Comparison of ENCODE assay signal across 11 cellular contexts in the genomic region with DNA sequence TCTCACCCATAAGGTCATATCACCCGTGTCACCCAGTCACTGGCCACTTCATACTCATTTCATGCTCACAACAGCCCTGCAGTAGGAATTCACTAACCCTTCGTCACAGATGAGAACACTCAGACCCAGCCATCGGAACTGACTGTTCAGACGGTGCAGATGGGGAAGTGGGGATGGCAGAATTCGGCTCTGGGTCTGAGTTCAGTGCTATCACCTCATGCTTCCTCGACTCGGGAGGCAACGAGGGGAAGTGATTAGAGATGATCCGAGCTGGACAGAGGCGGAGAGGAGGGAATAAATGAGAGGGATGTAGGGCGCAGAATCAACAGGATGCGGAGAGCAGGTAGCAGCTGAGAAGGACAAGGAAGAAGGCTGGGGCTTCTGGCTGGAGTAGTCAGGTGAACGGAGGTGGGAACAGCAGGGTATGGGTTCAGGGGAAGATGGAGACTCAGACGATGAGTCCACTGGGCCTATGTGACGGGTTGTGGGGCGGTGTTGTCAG. TPM values are rescaled to one million over a fixed set of nuclear protein-coding genes. Genes with fewer than 3 reads are reported as not detected.
A peak's percentile ranks its signal among the peaks of the same experiment; 100 is the strongest.
DNase-seq lines count a peak whose midpoint lies in the region; ATAC-seq and TF ChIP-seq lines count a peak whose summit lies in the region.
"Had no signal": no experiment of that assay in that cellular context is flagged by ENCODE, and none has a peak within 500 bp of the region (broad histone marks: within the 10 kb centered on the region; RNA-seq: fewer than 3 reads in every experiment).

No MANE protein-coding gene starts in this region.

- H3K9me3 Mint-ChIP-seq in WTC11: no peaks in the 10 kb centered on the region
- H3K9me3 Mint-ChIP-seq in nephron: peaks cover 3% of the 10 kb centered on the region

- 72% methylated on average over 16 of the region's 16 CpGs for WGBS in suprapubic skin

- intact Hi-C loops in posterior cingulate gyrus (cut with DNase I): no loop called here

- peaks cover 54% of the 10 kb centered on the region for H3K27me3 ChIP-seq in suprapubic skin

- no peaks in the 10 kb centered on the region for H3K36me3 ChIP-seq in suprapubic skin

- no peak for TF ChIP-seq CTCF in GM10266 (IDR thresholded peaks at IDR 0.05; ENCODE audit: control insufficient read depth, insufficient read depth, low read depth, missing control alignments)
- no peak for TF ChIP-seq CTCF in WTC11 (IDR thresholded peaks at IDR 0.05)
- no peak for TF ChIP-seq CTCF in nephron (IDR thresholded peaks at IDR 0.05; ENCODE audit: unreplicated experiment in 3 of 3)
- no peak for TF ChIP-seq CTCF in suprapubic skin (IDR thresholded peaks at IDR 0.05)

- H3K9me3 ChIP-seq in suprapubic skin: no peaks in the 10 kb centered on the region
- H3K9me3 ChIP-seq: stomach had no signal

- H3K4me1 ChIP-seq in suprapubic skin: peaks cover 18% of the 10 kb centered on the region

- H3K4me3 Mint-ChIP-seq in WTC11 (peak overlapping the region; percentile 16), nephron (peak overlapping the region; percentile 28 to 63 (median 35))

- POLR2A ChIA-PET in WTC11 (lab: Charles Lee): no interaction called here

- H3K27ac ChIP-seq in suprapubic skin: no peak overlapping the region
- H3K27ac ChIP-seq: stomach had no signal

- H3K4me3 ChIP-seq in suprapubic skin: no peak overlapping the region

- H3K27ac Mint-ChIP-seq in WTC11: no peak overlapping the region
- H3K27ac Mint-ChIP-seq in nephron: no peak overlapping the region

- no peaks in the 10 kb centered on the region for H3K36me3 Mint-ChIP-seq in WTC11
- no peaks in the 10 kb centered on the region for H3K36me3 Mint-ChIP-seq in nephron (ENCODE audit: low read depth)

- peak; percentile 52 for DNase-seq in GM10266 (ENCODE audit: extremely low spot score)
- DNase-seq in WTC11 (ENCODE audit: low spot score): no peak
- DNase-seq in suprapubic skin (ENCODE audit: low spot score in 2 of 2): no peak
- no peak for DNase-seq in posterior cingulate gyrus
- DNase-seq: NCI-H526 treated with DMSO at 0.1 percent for 48 hours, stomach had no signal

- no peak for TF ChIP-seq POLR2A in suprapubic skin (IDR thresholded peaks at IDR 0.05)

- ATAC-seq in HG02610 (IDR thresholded peaks at IDR 0.05; ENCODE audit: unreplicated experiment): peak; percentile 48
- no peak for ATAC-seq in WTC11
- no peak for ATAC-seq in HG03521 (IDR thresholded peaks at IDR 0.05; ENCODE audit: unreplicated experiment)

- peaks cover 8% of the 10 kb centered on the region for H3K4me1 Mint-ChIP-seq in WTC11
- H3K4me1 Mint-ChIP-seq in nephron: no peaks in the 10 kb centered on the region

- TF ChIP-seq EP300 in suprapubic skin (IDR thresholded peaks at IDR 0.05): no peak

- H3K27me3 Mint-ChIP-seq in WTC11 (ENCODE audit: low read depth) (peaks cover 52% of the 10 kb centered on the region), nephron (ENCODE audit: low read depth) (peaks cover 54% of the 10 kb centered on the region)

- CTCF ChIA-PET in WTC11 (lab: Charles Lee): interaction anchor here (1.2 to 9.0 kb wide), 9 partner anchors 8 to 317 kb away, joined by 3 to 86 read pairs (median 15); no protein-coding TSS in a partner anchor

TF ChIP-seq in WTC11, 78 proteins besides CTCF, POLR2A, EP300 and RAD21 (continues in another document):
- TF ChIP-seq, protein P1, sequence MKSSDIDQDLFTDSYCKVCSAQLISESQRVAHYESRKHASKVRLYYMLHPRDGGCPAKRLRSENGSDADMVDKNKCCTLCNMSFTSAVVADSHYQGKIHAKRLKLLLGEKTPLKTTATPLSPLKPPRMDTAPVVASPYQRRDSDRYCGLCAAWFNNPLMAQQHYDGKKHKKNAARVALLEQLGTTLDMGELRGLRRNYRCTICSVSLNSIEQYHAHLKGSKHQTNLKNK (CRISPR knock-in tag; IDR thresholded peaks at IDR 0.05): no peak
- TF ChIP-seq FOXP1 (CRISPR knock-in tag; IDR thresholded peaks at IDR 0.05; ENCODE audit: borderline replicate concordance): no peak
- TF ChIP-seq TCF7 (CRISPR knock-in tag; IDR thresholded peaks at IDR 0.05; ENCODE audit: low read depth): no peak
- TF ChIP-seq, protein P2, sequence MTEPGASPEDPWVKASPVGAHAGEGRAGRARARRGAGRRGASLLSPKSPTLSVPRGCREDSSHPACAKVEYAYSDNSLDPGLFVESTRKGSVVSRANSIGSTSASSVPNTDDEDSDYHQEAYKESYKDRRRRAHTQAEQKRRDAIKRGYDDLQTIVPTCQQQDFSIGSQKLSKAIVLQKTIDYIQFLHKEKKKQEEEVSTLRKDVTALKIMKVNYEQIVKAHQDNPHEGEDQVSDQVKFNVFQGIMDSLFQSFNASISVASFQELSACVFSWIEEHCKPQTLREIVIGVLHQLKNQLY (CRISPR knock-in tag; IDR thresholded peaks at IDR 0.05): no peak
- TF ChIP-seq, protein P3, sequence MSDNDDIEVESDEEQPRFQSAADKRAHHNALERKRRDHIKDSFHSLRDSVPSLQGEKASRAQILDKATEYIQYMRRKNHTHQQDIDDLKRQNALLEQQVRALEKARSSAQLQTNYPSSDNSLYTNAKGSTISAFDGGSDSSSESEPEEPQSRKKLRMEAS (CRISPR knock-in tag; IDR thresholded peaks at IDR 0.05): no peak
- TF ChIP-seq, protein P4, sequence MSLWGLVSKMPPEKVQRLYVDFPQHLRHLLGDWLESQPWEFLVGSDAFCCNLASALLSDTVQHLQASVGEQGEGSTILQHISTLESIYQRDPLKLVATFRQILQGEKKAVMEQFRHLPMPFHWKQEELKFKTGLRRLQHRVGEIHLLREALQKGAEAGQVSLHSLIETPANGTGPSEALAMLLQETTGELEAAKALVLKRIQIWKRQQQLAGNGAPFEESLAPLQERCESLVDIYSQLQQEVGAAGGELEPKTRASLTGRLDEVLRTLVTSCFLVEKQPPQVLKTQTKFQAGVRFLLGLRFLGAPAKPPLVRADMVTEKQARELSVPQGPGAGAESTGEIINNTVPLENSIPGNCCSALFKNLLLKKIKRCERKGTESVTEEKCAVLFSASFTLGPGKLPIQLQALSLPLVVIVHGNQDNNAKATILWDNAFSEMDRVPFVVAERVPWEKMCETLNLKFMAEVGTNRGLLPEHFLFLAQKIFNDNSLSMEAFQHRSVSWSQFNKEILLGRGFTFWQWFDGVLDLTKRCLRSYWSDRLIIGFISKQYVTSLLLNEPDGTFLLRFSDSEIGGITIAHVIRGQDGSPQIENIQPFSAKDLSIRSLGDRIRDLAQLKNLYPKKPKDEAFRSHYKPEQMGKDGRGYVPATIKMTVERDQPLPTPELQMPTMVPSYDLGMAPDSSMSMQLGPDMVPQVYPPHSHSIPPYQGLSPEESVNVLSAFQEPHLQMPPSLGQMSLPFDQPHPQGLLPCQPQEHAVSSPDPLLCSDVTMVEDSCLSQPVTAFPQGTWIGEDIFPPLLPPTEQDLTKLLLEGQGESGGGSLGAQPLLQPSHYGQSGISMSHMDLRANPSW (CRISPR knock-in tag; conservative IDR thresholded peaks at IDR 0.05; ENCODE audit: low read depth): no peak
- TF ChIP-seq GRHL2 (CRISPR knock-in tag; IDR thresholded peaks at IDR 0.05; ENCODE audit: insufficient replicate concordance, severe bottlenecking): no peak
- TF ChIP-seq JAZF1 (CRISPR knock-in tag; IDR thresholded peaks at IDR 0.05): no peak
- TF ChIP-seq, protein P5, sequence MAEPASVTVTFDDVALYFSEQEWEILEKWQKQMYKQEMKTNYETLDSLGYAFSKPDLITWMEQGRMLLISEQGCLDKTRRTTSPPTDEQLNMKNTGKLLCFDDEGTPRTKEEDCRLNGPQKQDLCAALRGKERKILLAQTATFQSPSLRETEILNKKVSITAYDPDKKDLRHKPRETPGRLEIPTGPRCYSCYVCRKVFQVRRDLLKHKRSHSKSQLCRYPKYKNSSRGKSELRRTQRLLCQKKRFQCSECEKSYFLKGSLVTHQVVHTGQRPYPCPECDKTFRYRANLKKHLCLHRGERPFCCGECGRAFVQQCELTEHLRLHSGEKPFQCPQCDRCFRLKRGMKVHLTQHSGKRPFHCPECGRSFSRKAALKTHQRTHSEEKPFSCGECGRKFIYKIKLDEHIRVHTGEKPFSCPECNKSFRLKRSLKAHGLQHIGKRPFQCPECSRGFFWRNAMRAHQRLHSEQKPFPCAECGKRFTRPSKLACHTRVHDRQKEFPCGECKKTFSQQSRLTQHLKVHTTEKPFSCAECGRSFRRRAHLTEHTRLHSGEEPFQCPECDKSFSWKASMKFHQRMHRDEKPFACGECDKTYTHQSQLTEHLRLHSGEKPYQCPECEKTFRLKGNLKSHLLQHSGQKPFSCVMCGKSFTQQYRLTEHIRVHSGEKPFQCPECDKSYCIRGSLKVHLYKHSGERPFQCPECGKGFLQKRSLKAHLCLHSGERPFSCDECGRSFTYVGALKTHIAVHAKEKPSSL (CRISPR knock-in tag; conservative IDR thresholded peaks at IDR 0.05): no peak
- TF ChIP-seq, protein P6, sequence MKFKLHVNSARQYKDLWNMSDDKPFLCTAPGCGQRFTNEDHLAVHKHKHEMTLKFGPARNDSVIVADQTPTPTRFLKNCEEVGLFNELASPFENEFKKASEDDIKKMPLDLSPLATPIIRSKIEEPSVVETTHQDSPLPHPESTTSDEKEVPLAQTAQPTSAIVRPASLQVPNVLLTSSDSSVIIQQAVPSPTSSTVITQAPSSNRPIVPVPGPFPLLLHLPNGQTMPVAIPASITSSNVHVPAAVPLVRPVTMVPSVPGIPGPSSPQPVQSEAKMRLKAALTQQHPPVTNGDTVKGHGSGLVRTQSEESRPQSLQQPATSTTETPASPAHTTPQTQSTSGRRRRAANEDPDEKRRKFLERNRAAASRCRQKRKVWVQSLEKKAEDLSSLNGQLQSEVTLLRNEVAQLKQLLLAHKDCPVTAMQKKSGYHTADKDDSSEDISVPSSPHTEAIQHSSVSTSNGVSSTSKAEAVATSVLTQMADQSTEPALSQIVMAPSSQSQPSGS (CRISPR knock-in tag; IDR thresholded peaks at IDR 0.05; ENCODE audit: borderline replicate concordance, low read depth): no peak
- TF ChIP-seq, protein P7, sequence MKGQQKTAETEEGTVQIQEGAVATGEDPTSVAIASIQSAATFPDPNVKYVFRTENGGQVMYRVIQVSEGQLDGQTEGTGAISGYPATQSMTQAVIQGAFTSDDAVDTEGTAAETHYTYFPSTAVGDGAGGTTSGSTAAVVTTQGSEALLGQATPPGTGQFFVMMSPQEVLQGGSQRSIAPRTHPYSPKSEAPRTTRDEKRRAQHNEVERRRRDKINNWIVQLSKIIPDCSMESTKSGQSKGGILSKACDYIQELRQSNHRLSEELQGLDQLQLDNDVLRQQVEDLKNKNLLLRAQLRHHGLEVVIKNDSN (CRISPR knock-in tag; IDR thresholded peaks at IDR 0.05): no peak

RNA-seq across cellular contexts. Expression of gene B3GNT6, which starts 4.7 kb away (rescaled TPM):
- 0.07 to 0.14 TPM in 2 of 3 replicates, not detected in the other for total RNA-seq in WTC11 (2021)
- not detected for total RNA-seq in suprapubic skin
- total RNA-seq: LHCN-M2, mononuclear cell had no signal

RNA-seq across cellular contexts. Expression of gene CAPN5, which starts 27.9 kb away (rescaled TPM):
- total RNA-seq in WTC11 (2021) (24.0 to 27.4 TPM (median 24.3 TPM) in 3 replicates), suprapubic skin (1 to 10 TPM in 3 of 4 donors, under 1 TPM in 1; 0.87 to 2.0 (median 1.1) TPM)
